ENCODE assay signal across 8 cellular contexts in genomic region chr3:31958721-31959152, GRCh38. TPM values are rescaled to one million over a fixed set of nuclear protein-coding genes. Genes with fewer than 3 reads are reported as not detected.
DNase-seq lines count a peak whose midpoint lies in the region; ATAC-seq and TF ChIP-seq lines count a peak whose summit lies in the region.
"Had no signal": no experiment of that assay in that cellular context is flagged by ENCODE, and none has a peak within 500 bp of the region (broad histone marks: within the 10 kb centered on the region; RNA-seq: fewer than 3 reads in every experiment).

No MANE protein-coding gene starts in this region.

- H3K36me3 Mint-ChIP-seq in naive thymus-derived CD8-positive, alpha-beta T cell = peaks cover 0 to 16% (median 6%) of the 10 kb centered on the region in 3 donors

- peaks cover 4 to 60% (median 6%) of the 10 kb centered on the region in 4 donors for H3K4me1 Mint-ChIP-seq in naive thymus-derived CD8-positive, alpha-beta T cell

- H3K9ac ChIP-seq in iPS-20b (ENCODE audit: low read depth, low read length) = peak overlapping the region; percentile 81; the same call in 1 of the 2 replicates

- no peak for ATAC-seq in thoracic aorta (ENCODE audit: insufficient number of reproducible peaks, low FRiP score, low read depth)
- no peak for ATAC-seq in GM19395 (IDR thresholded peaks at IDR 0.05; ENCODE audit: unreplicated experiment)
- no peak for ATAC-seq in naive thymus-derived CD8-positive, alpha-beta T cell

- no peak overlapping the region for H3K4me3 Mint-ChIP-seq in naive thymus-derived CD8-positive, alpha-beta T cell
- H3K4me3 Mint-ChIP-seq: activated CD4-positive, alpha-beta memory T cell treated with anti-CD3 and anti-CD28 coated beads, Interleukin-2, amount 10 ng/mL, durations not matched to agents 7 days and 5 days had no signal

- H3K36me3 ChIP-seq in iPS-20b (ENCODE audit: insufficient read depth, low read depth, low read length) = peaks cover 11% of the 10 kb centered on the region; the same call in 1 of the 2 replicates
- H3K36me3 ChIP-seq in thoracic aorta = no peaks in the 10 kb centered on the region

- H3K27ac Mint-ChIP-seq in naive thymus-derived CD8-positive, alpha-beta T cell = peak overlapping the region in 1 of 10 donors; percentile 69
- H3K27ac Mint-ChIP-seq: activated CD4-positive, alpha-beta memory T cell treated with anti-CD3 and anti-CD28 coated beads, Interleukin-2, amount 10 ng/mL, durations not matched to agents 7 days and 5 days had no signal

- H3K27ac ChIP-seq in iPS-20b (ENCODE audit: low read length) (peak overlapping the region; percentile 94), thoracic aorta (peak overlapping the region; percentile 83 to 84)

- H3K27me3 ChIP-seq in iPS-20b (ENCODE audit: insufficient read depth, low read length) (no peaks in the 10 kb centered on the region), thoracic aorta (replicated peaks; ENCODE audit: insufficient read depth) (no peaks in the 10 kb centered on the region)

- POLR2A ChIA-PET in naive thymus-derived CD8-positive, alpha-beta T cell (lab: Charles Lee) = no interaction called here

- peaks cover 0 to 3% (median 0%) of the 10 kb centered on the region in 5 donors for H3K27me3 Mint-ChIP-seq in naive thymus-derived CD8-positive, alpha-beta T cell

- TF ChIP-seq CTCF in thoracic aorta (IDR thresholded peaks at IDR 0.05) = no peak

- DNase-seq in NCI-H1092 treated with DMSO at 0.1 percent for 48 hours (lab: John Stamatoyannopoulos, UW) (peak; percentile 72), RPMI7951 (ENCODE audit: low read depth) (peak; percentile 7), thoracic aorta (ENCODE audit: low spot score) (no peak), globus pallidus (ENCODE audit: low spot score) (no peak)
- DNase-seq in naive thymus-derived CD8-positive, alpha-beta T cell = no peak
- DNase-seq: activated CD4-positive, alpha-beta memory T cell treated with anti-CD3 and anti-CD28 coated beads, Interleukin-2, amount 10 ng/mL, durations not matched to agents 7 days and 5 days had no signal

- H3K9me3 Mint-ChIP-seq in naive thymus-derived CD8-positive, alpha-beta T cell = peaks cover 3 to 21% (median 11%) of the 10 kb centered on the region in 9 donors

- H3K4me3 ChIP-seq in iPS-20b (ENCODE audit: low read length) = peak overlapping the region; percentile 63
- peak overlapping the region; percentile 64 for H3K4me3 ChIP-seq in thoracic aorta

- H3K4me1 ChIP-seq in iPS-20b (ENCODE audit: insufficient read depth, low read length) (peaks cover 39% of the 10 kb centered on the region), thoracic aorta (ENCODE audit: control insufficient read depth in 1 of 2, low read depth in 2 of 2) (peaks cover 24 to 40% of the 10 kb centered on the region in 2 donors)

- H3K9me3 ChIP-seq in iPS-20b (ENCODE audit: insufficient read depth, low read depth, low read length) (peaks cover 13% of the 10 kb centered on the region), thoracic aorta (no peaks in the 10 kb centered on the region)

RNA-seq across cellular contexts. Expression of gene OSBPL10, which starts 22.3 kb away (rescaled TPM):
- 4.7 and 6.9 TPM in 2 replicates for total RNA-seq in RPMI7951 (2014; rRNA removed; shearing (Covaris generic))
- total RNA-seq in thoracic aorta = 100 to 1,000 TPM; 108 to 153 TPM
- total RNA-seq in naive thymus-derived CD8-positive, alpha-beta T cell = 10 to 100 TPM; 10.7 to 11.2 TPM
- polyA plus RNA-seq in naive thymus-derived CD8-positive, alpha-beta T cell = under 1 TPM; 0.03 to 0.08 (median 0.03) TPM

RNA-seq across cellular contexts. Expression of gene ZNF860, which starts 22.8 kb away (rescaled TPM):
- total RNA-seq in RPMI7951 (2014; rRNA removed; shearing (Covaris generic)) = 0.60 and 1.4 TPM in 2 replicates
- total RNA-seq in thoracic aorta = under 1 TPM; 0.71 to 0.81 TPM
- total RNA-seq in naive thymus-derived CD8-positive, alpha-beta T cell = 1 to 10 TPM; 1.1 to 2.1 TPM
- polyA plus RNA-seq in naive thymus-derived CD8-positive, alpha-beta T cell = not detected

Comparison
In these comparisons a context has a peak if more than half of its experiments do, and no peak if none do; other contexts are left out.
1. DNase-seq: peak in NCI-H1092 treated with DMSO at 0.1 percent for 48 hours (single experiment) and RPMI7951 (single experiment); none in thoracic aorta (single experiment), globus pallidus (single experiment) and naive thymus-derived CD8-positive, alpha-beta T cell (0 of 10).
2. RNA of gene OSBPL10, which starts 22.3 kb away (total RNA-seq): 108 to 153 TPM in thoracic aorta; 10.7 to 11.2 TPM in naive thymus-derived CD8-positive, alpha-beta T cell and 4.7 to 6.9 TPM in RPMI7951; every median in the first group is over 4 times any median in the second.